In genomic region chr1:84724128-84724860, GRCh38 we compare ENCODE assay signal across 7 cellular contexts. TPM values are rescaled to one million over a fixed set of nuclear protein-coding genes. Genes with fewer than 3 reads are reported as not detected.
DNase-seq lines count a peak whose midpoint lies in the region; ATAC-seq and TF ChIP-seq lines count a peak whose summit lies in the region.

No MANE protein-coding gene starts in this region.

- TF ChIP-seq EP300 in stomach (IDR thresholded peaks at IDR 0.05), result no peak

- no peaks in the 10 kb centered on the region for H3K27me3 Mint-ChIP-seq in WTC11 (ENCODE audit: low read depth)

- 75 to 82% (median 79%) methylated on average over 17 of the region's 17 CpGs for WGBS in stomach, 5 donors

- peaks cover 0 to 39% (median 20%) of the 10 kb centered on the region in 4 donors for H3K4me1 ChIP-seq in stomach

- H3K27ac ChIP-seq in stomach, result no peak overlapping the region

- no peaks in the 10 kb centered on the region for H3K27me3 ChIP-seq in stomach

- H3K36me3 ChIP-seq in stomach, result no peaks in the 10 kb centered on the region

- TF ChIP-seq CTCF in WTC11 (IDR thresholded peaks at IDR 0.05) (peak; percentile 96), stomach (IDR thresholded peaks at IDR 0.05) (peak in 2 of 7 experiments; percentile 7 to 18)

- H3K27ac Mint-ChIP-seq in WTC11, result no peak overlapping the region

- DNase-seq in HEK293T (ENCODE audit: extremely low spot score), result peak; percentile 63
- DNase-seq in WTC11 (ENCODE audit: low spot score), result peak; percentile 85
- peak; percentile 62 for DNase-seq in ecto neural progenitor cell (ENCODE audit: low spot score)
- DNase-seq in stimulated activated CD4-positive, alpha-beta T cell treated with anti-CD3 and anti-CD28 coated beads, Interleukin-2, amount 100 ng/mL, for 48 hours, result peak; percentile 42 to 57
- DNase-seq in stomach, result no peak

- H3K4me3 ChIP-seq in stomach, result no peak overlapping the region

- H3K9me3 ChIP-seq in stomach, result no peaks in the 10 kb centered on the region

- no peaks in the 10 kb centered on the region for H3K36me3 Mint-ChIP-seq in WTC11

- CTCF ChIA-PET in HEK293T (lab: Yijun Ruan, JAX) (interaction anchor here (0.5 to 1.5 kb wide), 6 partner anchors 11 to 215 kb away, joined by 3 to 6 read pairs (median 4); partner anchors contain the start of gene SSX2IP), WTC11 (lab: Charles Lee) (interaction anchor here (0.6 to 2.7 kb wide), 60 partner anchors 10 to 946 kb away, joined by 3 to 77 read pairs (median 4); partner anchors contain the start of genes BCL10, CTBS, GNG5 and LPAR3)

- TF ChIP-seq POLR2A in stomach (IDR thresholded peaks at IDR 0.05), result no peak

- no peak overlapping the region for H3K4me3 Mint-ChIP-seq in WTC11

- POLR2A ChIA-PET in HEK293T (lab: Yijun Ruan, JAX) (no interaction called here), WTC11 (lab: Charles Lee) (interaction anchor here (0.6 to 1.0 kb wide), 3 partner anchors 13 to 52 kb away, joined by 3 read pairs; partner anchors contain the start of gene SSX2IP)

- peaks cover 20% of the 10 kb centered on the region for H3K4me1 Mint-ChIP-seq in WTC11

- H3K9me3 Mint-ChIP-seq in WTC11, result no peaks in the 10 kb centered on the region

- ATAC-seq in WTC11, result peak; percentile 96
- ATAC-seq in GM18520 (IDR thresholded peaks at IDR 0.05; ENCODE audit: unreplicated experiment), result no peak
- no peak for ATAC-seq in GM18907 (IDR thresholded peaks at IDR 0.05; ENCODE audit: unreplicated experiment)

- intact Hi-C loops in stomach (cut with DNase I; ENCODE audit: low total_unique reads), result no loop called here

TF ChIP-seq in HEK293T, 16 proteins besides CTCF, POLR2A, EP300 and RAD21:
- TF ChIP-seq FOXA1 (IDR thresholded peaks at IDR 0.05), result no peak
- TF ChIP-seq ARNT (IDR thresholded peaks at IDR 0.05), result no peak
- TF ChIP-seq TARDBP (IDR thresholded peaks at IDR 0.05), result no peak
- no peak for TF ChIP-seq BHLHE40 (IDR thresholded peaks at IDR 0.05; ENCODE audit: borderline replicate concordance)
- TF ChIP-seq SP1 (IDR thresholded peaks at IDR 0.05), result no peak
- no peak for TF ChIP-seq SUZ12 (IDR thresholded peaks at IDR 0.05)
- no peak for TF ChIP-seq PKNOX1 (IDR thresholded peaks at IDR 0.05)
- TF ChIP-seq ZNF384 (IDR thresholded peaks at IDR 0.05), result no peak
- no peak for TF ChIP-seq CTBP1 (IDR thresholded peaks at IDR 0.05; ENCODE audit: borderline replicate concordance)
- no peak for TF ChIP-seq NFRKB (IDR thresholded peaks at IDR 0.05)
- no peak for TF ChIP-seq FOXK2 (IDR thresholded peaks at IDR 0.05)
- no peak for TF ChIP-seq HDGF (IDR thresholded peaks at IDR 0.05; ENCODE audit: borderline replicate concordance)
- no peak for TF ChIP-seq L3MBTL2 (conservative IDR thresholded peaks at IDR 0.05)
- TF ChIP-seq LEF1 (IDR thresholded peaks at IDR 0.05; ENCODE audit: borderline replicate concordance), result no peak
- TF ChIP-seq FOXM1 (IDR thresholded peaks at IDR 0.05; ENCODE audit: borderline replicate concordance), result no peak
- no peak for TF ChIP-seq ELF4 (IDR thresholded peaks at IDR 0.05)

TF ChIP-seq in WTC11, 78 proteins besides CTCF, POLR2A, EP300 and RAD21:
- TF ChIP-seq ZNF423 (CRISPR knock-in tag; IDR thresholded peaks at IDR 0.05) (peak; percentile 60; the same call in 1 of the 2 replicates), NFE2L1 (CRISPR knock-in tag; IDR thresholded peaks at IDR 0.05) (no peak)

RNA-seq across cellular contexts. Expression of gene SSX2IP, which starts 34.0 kb away (rescaled TPM):
- total RNA-seq in WTC11 (2021) (17.5 to 21.7 TPM (median 20.8 TPM) in 3 replicates), stomach (10 to 100 TPM in 4 of 5 donors, 1 to 10 TPM in 1; 4.9 to 24.5 (median 17.4) TPM)
- polyA plus RNA-seq in stomach, result 1 to 10 TPM; 2.6 to 4.4 (median 3.4) TPM
